In genomic region chr3:177446160-177446559, GRCh38 we compare ENCODE assay signal across 16 cellular contexts.
DNase-seq lines count a peak whose midpoint lies in the region; ATAC-seq and TF ChIP-seq lines count a peak whose summit lies in the region.
"Had no signal": no experiment of that assay in that cellular context is flagged by ENCODE, and none has a peak within 500 bp of the region (broad histone marks: within the 10 kb centered on the region; RNA-seq: fewer than 3 reads in every experiment).

No MANE protein-coding gene starts in this region.

- H3K27ac ChIP-seq in neural progenitor cell = no peak overlapping the region
- H3K27ac ChIP-seq: pancreas had no signal

- H3K27me3 Mint-ChIP-seq in CD14-positive monocyte (ENCODE audit: low read depth in 3 of 3) = no peaks in the 10 kb centered on the region
- no peaks in the 10 kb centered on the region for H3K27me3 Mint-ChIP-seq in neural progenitor cell (ENCODE audit: insufficient read depth, low read depth)
- no peaks in the 10 kb centered on the region for H3K27me3 Mint-ChIP-seq in stimulated activated naive B cell treated with anti-CD40 and anti-IgM and Interleukin-4, amounts not matched to agents 10 μg/mL and 1 μg/mL and 100 μg/mL, for 72 hours
- H3K27me3 Mint-ChIP-seq: activated naive CD8-positive, alpha-beta T cell had no signal

- H3K27me3 ChIP-seq in neural progenitor cell = no peaks in the 10 kb centered on the region
- H3K27me3 ChIP-seq: pancreas had no signal

- ATAC-seq in HG02763 (IDR thresholded peaks at IDR 0.05; ENCODE audit: unreplicated experiment) = no peak
- ATAC-seq in stimulated activated naive B cell treated with anti-CD40 and anti-IgM and Interleukin-4, amounts not matched to agents 10 μg/mL and 1 μg/mL and 100 μg/mL, for 72 hours (replicated peaks) = no peak

- no peaks in the 10 kb centered on the region for H3F3A ChIP-seq in neural progenitor cell (ENCODE audit: low read depth)

- H3K4me1 ChIP-seq in neural progenitor cell = peaks cover 2% of the 10 kb centered on the region
- H3K4me1 ChIP-seq: pancreas had no signal

- DNase-seq in CD14-positive monocyte (ENCODE audit: low spot score) (peak; percentile 52), NOMO-1 treated with DMSO at 0.1 percent for 48 hours (lab: John Stamatoyannopoulos, UW; ENCODE audit: unreplicated experiment) (peak; percentile 79), kidney tubule cell (ENCODE audit: low spot score) (peak; percentile 20), neural progenitor cell (ENCODE audit: low spot score) (no peak), kidney glomerular epithelial cell (lab: John Stamatoyannopoulos, UW) (no peak), NCI-H2107 (lab: John Stamatoyannopoulos, UW) (no peak)
- no peak for DNase-seq in stimulated activated naive B cell treated with anti-CD40 and anti-IgM and Interleukin-4, amounts not matched to agents 10 μg/mL and 1 μg/mL and 100 μg/mL, for 72 hours
- DNase-seq: activated T-cell treated with anti-CD3 and anti-CD28 coated beads, Interleukin-2, amount 50 U/mL, for 1 hour; effector memory CD4-positive, alpha-beta T cell; mesendoderm; MM.1S; NCI-H2171; pancreas; SK-N-SH had no signal

- no peaks in the 10 kb centered on the region for H3K9me3 Mint-ChIP-seq in CD14-positive monocyte
- H3K9me3 Mint-ChIP-seq in neural progenitor cell = no peaks in the 10 kb centered on the region
- no peaks in the 10 kb centered on the region for H3K9me3 Mint-ChIP-seq in stimulated activated naive B cell treated with anti-CD40 and anti-IgM and Interleukin-4, amounts not matched to agents 10 μg/mL and 1 μg/mL and 100 μg/mL, for 72 hours

- H3K4me3 ChIP-seq in neural progenitor cell = no peak overlapping the region
- H3K4me3 ChIP-seq: pancreas had no signal

- H3K9ac ChIP-seq in neural progenitor cell = no peak overlapping the region
- H3K9ac ChIP-seq: SK-N-SH had no signal

- intact Hi-C loops in CD14-positive monocyte (cut with micrococcal nuclease) = loop anchor here in 1 of 2 donors (5.0 to 10.0 kb wide), 2 partner anchors 159 to 249 kb away; partner anchors contain the start of gene TBL1XR1

- peak overlapping the region; percentile 70 to 89 for H3K4me3 Mint-ChIP-seq in CD14-positive monocyte
- no peak overlapping the region for H3K4me3 Mint-ChIP-seq in neural progenitor cell
- H3K4me3 Mint-ChIP-seq in stimulated activated naive B cell treated with anti-CD40 and anti-IgM and Interleukin-4, amounts not matched to agents 10 μg/mL and 1 μg/mL and 100 μg/mL, for 72 hours = no peak overlapping the region
- H3K4me3 Mint-ChIP-seq: activated naive CD8-positive, alpha-beta T cell had no signal

- H4K20me1 ChIP-seq in neural progenitor cell (ENCODE audit: low read depth) = no peaks in the 10 kb centered on the region

- H3K79me2 ChIP-seq in neural progenitor cell (ENCODE audit: low read depth) = no peaks in the 10 kb centered on the region

- H2AFZ ChIP-seq in neural progenitor cell (replicated peaks) = no peak overlapping the region

- H3K9me3 ChIP-seq in neural progenitor cell (ENCODE audit: low read depth) = no peaks in the 10 kb centered on the region
- H3K9me3 ChIP-seq: pancreas, SK-N-SH had no signal

- H3K4me2 ChIP-seq in neural progenitor cell = no peak overlapping the region
- H3K4me2 ChIP-seq: SK-N-SH had no signal

- no peaks in the 10 kb centered on the region for H3K36me3 ChIP-seq in neural progenitor cell
- H3K36me3 ChIP-seq: pancreas had no signal

- H3K4me1 Mint-ChIP-seq in CD14-positive monocyte (peaks cover 47% of the 10 kb centered on the region), neural progenitor cell (peaks cover 13% of the 10 kb centered on the region)
- peaks cover 23 to 48% of the 10 kb centered on the region in 2 donors for H3K4me1 Mint-ChIP-seq in stimulated activated naive B cell treated with anti-CD40 and anti-IgM and Interleukin-4, amounts not matched to agents 10 μg/mL and 1 μg/mL and 100 μg/mL, for 72 hours

- TF ChIP-seq CTCF in CD14-positive monocyte (IDR thresholded peaks at IDR 0.05) (no peak), neural progenitor cell (IDR thresholded peaks at IDR 0.05) (no peak)

- H3K36me3 Mint-ChIP-seq in CD14-positive monocyte (no peaks in the 10 kb centered on the region), neural progenitor cell (no peaks in the 10 kb centered on the region)
- no peaks in the 10 kb centered on the region for H3K36me3 Mint-ChIP-seq in stimulated activated naive B cell treated with anti-CD40 and anti-IgM and Interleukin-4, amounts not matched to agents 10 μg/mL and 1 μg/mL and 100 μg/mL, for 72 hours
- H3K36me3 Mint-ChIP-seq: activated naive CD8-positive, alpha-beta T cell had no signal

- peak overlapping the region; percentile 30 to 91 (median 88) for H3K27ac Mint-ChIP-seq in CD14-positive monocyte
- H3K27ac Mint-ChIP-seq in neural progenitor cell = peak overlapping the region; percentile 80
- no peak overlapping the region for H3K27ac Mint-ChIP-seq in stimulated activated naive B cell treated with anti-CD40 and anti-IgM and Interleukin-4, amounts not matched to agents 10 μg/mL and 1 μg/mL and 100 μg/mL, for 72 hours
- H3K27ac Mint-ChIP-seq: activated naive CD8-positive, alpha-beta T cell had no signal

Comparison
In these comparisons a context has a peak if more than half of its experiments do, and no peak if none do; other contexts are left out.
1. DNase-seq: peak in CD14-positive monocyte (single experiment), NOMO-1 treated with DMSO at 0.1 percent for 48 hours (single experiment) and kidney tubule cell (single experiment); none in neural progenitor cell (single experiment), kidney glomerular epithelial cell (single experiment), NCI-H2107 (single experiment) and stimulated activated naive B cell treated with anti-CD40 and anti-IgM and Interleukin-4, amounts not matched to agents 10 μg/mL and 1 μg/mL and 100 μg/mL, for 72 hours (single experiment).
2. H3K4me3 Mint-ChIP-seq: peak in CD14-positive monocyte (2 of 2); none in neural progenitor cell (single experiment) and stimulated activated naive B cell treated with anti-CD40 and anti-IgM and Interleukin-4, amounts not matched to agents 10 μg/mL and 1 μg/mL and 100 μg/mL, for 72 hours (0 of 2).